ENCODE assay signal across 8 cellular contexts in genomic region chr6:121436966-121437756, GRCh38. TPM values are rescaled to one million over a fixed set of nuclear protein-coding genes. Genes with fewer than 3 reads are reported as not detected.
DNase-seq lines count a peak whose midpoint lies in the region; ATAC-seq, FAIRE-seq and TF ChIP-seq lines count a peak whose summit lies in the region.

No MANE protein-coding gene starts in this region.

- POLR2A ChIA-PET in CD8-positive, alpha-beta T cell (lab: Charles Lee) = no interaction called here

- intact Hi-C loops in CD8-positive, alpha-beta T cell (cut with DNase I, micrococcal nuclease) = no loop called here

- peaks cover 22% of the 10 kb centered on the region for H3K4me1 Mint-ChIP-seq in CD8-positive, alpha-beta T cell (ENCODE audit: low read depth)
- H3K4me1 Mint-ChIP-seq in immature natural killer cell = peaks cover 14 to 23% of the 10 kb centered on the region in 2 donors

- H3K36me3 ChIP-seq in CD8-positive, alpha-beta T cell (ENCODE audit: insufficient read depth, low read length) = no peaks in the 10 kb centered on the region
- H3K36me3 ChIP-seq in brain microvascular endothelial cell (replicated peaks) (no peaks in the 10 kb centered on the region), small intestine (ENCODE audit: control insufficient read depth in 2 of 2, insufficient read depth in 2 of 2, low read length in 2 of 2) (no peaks in the 10 kb centered on the region)

- H3K9me3 Mint-ChIP-seq in CD8-positive, alpha-beta T cell = no peaks in the 10 kb centered on the region
- H3K9me3 Mint-ChIP-seq in immature natural killer cell = peaks cover 0 to 5% (median under 1%) of the 10 kb centered on the region in 6 donors

- peaks cover 37% of the 10 kb centered on the region for H3K27me3 Mint-ChIP-seq in CD8-positive, alpha-beta T cell (ENCODE audit: low read depth)
- H3K27me3 Mint-ChIP-seq in immature natural killer cell (ENCODE audit: low read depth in 3 of 3) = peaks cover 5 to 21% (median 6%) of the 10 kb centered on the region in 3 donors

- peaks cover 6% of the 10 kb centered on the region for H3K27me3 ChIP-seq in CD8-positive, alpha-beta T cell (ENCODE audit: insufficient read depth, low read length)
- no peaks in the 10 kb centered on the region for H3K27me3 ChIP-seq in brain microvascular endothelial cell (replicated peaks)
- no peaks in the 10 kb centered on the region for H3K27me3 ChIP-seq in small intestine (ENCODE audit: control insufficient read depth in 2 of 2, insufficient read depth in 2 of 2, low read length in 2 of 2)

- peak overlapping the region; percentile 80 for H3K4me3 Mint-ChIP-seq in CD8-positive, alpha-beta T cell
- H3K4me3 Mint-ChIP-seq in immature natural killer cell = peak overlapping the region; percentile 44 to 75 (median 68)

- H3K27ac ChIP-seq in CD8-positive, alpha-beta T cell (ENCODE audit: low read depth, low read length) = no peak overlapping the region
- H3K27ac ChIP-seq in brain microvascular endothelial cell (peak overlapping the region; percentile 79), small intestine (ENCODE audit: low read depth in 1 of 2, low read length in 1 of 2) (peak overlapping the region; percentile 20 to 89)

- no peak for TF ChIP-seq CTCF in CD8-positive, alpha-beta T cell (IDR thresholded peaks at IDR 0.05)
- no peak for TF ChIP-seq CTCF in brain microvascular endothelial cell (IDR thresholded peaks at IDR 0.05; ENCODE audit: low read depth, low read length, missing control alignments)

- no peak for FAIRE-seq in small intestine (lab: Jason Lieb, UNC)

- CTCF ChIA-PET in CD8-positive, alpha-beta T cell (lab: Charles Lee) = interaction anchor here (1.0 to 1.2 kb wide), 2 partner anchors 411 to 597 kb away, joined by 3 read pairs; no protein-coding TSS in a partner anchor

- H3K4me3 ChIP-seq in CD8-positive, alpha-beta T cell (ENCODE audit: low read depth, low read length) = peak overlapping the region; percentile 56
- H3K4me3 ChIP-seq in brain microvascular endothelial cell (ENCODE audit: low read depth, low read length) (peak overlapping the region; percentile 86), small intestine (ENCODE audit: low read depth in 1 of 2, low read length in 2 of 2) (peak overlapping the region; percentile 36 to 70)

- H3K4me1 ChIP-seq in CD8-positive, alpha-beta T cell (ENCODE audit: insufficient read depth, low read length) = no peaks in the 10 kb centered on the region
- H3K4me1 ChIP-seq in small intestine (ENCODE audit: control insufficient read depth in 2 of 2, insufficient read depth in 1 of 2, low read depth in 1 of 2, low read length in 1 of 2) = no peaks in the 10 kb centered on the region

- H3K9me3 ChIP-seq in CD8-positive, alpha-beta T cell (ENCODE audit: low read length) = no peaks in the 10 kb centered on the region
- H3K9me3 ChIP-seq in small intestine (ENCODE audit: control insufficient read depth, low read depth) = no peaks in the 10 kb centered on the region

- 1 to 2% (median 1%) methylated on average over 41 of the region's 41 CpGs for whole genome bisulfite sequencing in small intestine, 3 donors

- in situ Hi-C loops in brain microvascular endothelial cell (cut with HindIII; ENCODE audit: low pct_ligation_motif_present, low sequenced_read_pairs) = loop anchor here (10.0 kb wide), 1 partner anchor 588 kb away; no protein-coding TSS in a partner anchor

- no peak for DNase-seq in CD8-positive, alpha-beta T cell
- DNase-seq in NCI-H2227 treated with DMSO at 0.1 percent for 48 hours (lab: John Stamatoyannopoulos, UW) = peak; percentile 30
- DNase-seq in brain microvascular endothelial cell = peak; percentile 48
- DNase-seq in immature natural killer cell = no peak
- peak; percentile 22 for DNase-seq in small intestine
- DNase-seq in NCI-H187 treated with DMSO at 0.1 percent for 48 hours (lab: John Stamatoyannopoulos, UW) = no peak
- DNase-seq in SIG-M5 (lab: John Stamatoyannopoulos, UW) = no peak

- peaks cover 2% of the 10 kb centered on the region for H3K36me3 Mint-ChIP-seq in CD8-positive, alpha-beta T cell
- H3K36me3 Mint-ChIP-seq in immature natural killer cell = no peaks in the 10 kb centered on the region

- ATAC-seq in CD8-positive, alpha-beta T cell = no peak
- no peak for ATAC-seq in GM18873 (IDR thresholded peaks at IDR 0.05; ENCODE audit: low FRiP score, unreplicated experiment)

- H3K27ac Mint-ChIP-seq in CD8-positive, alpha-beta T cell = no peak overlapping the region
- H3K27ac Mint-ChIP-seq in immature natural killer cell = no peak overlapping the region

RNA-seq across cellular contexts. Expression of gene GJA1, which starts 1.7 kb away (rescaled TPM):
- not detected for total RNA-seq in CD8-positive, alpha-beta T cell
- polyA plus RNA-seq in immature natural killer cell (not detected), small intestine (10 to 100 TPM in 1 of 3 donors, 1 to 10 TPM in 1, under 1 TPM in 1; 0.89 to 31.3 (median 3.0) TPM)

Comparison
In these comparisons a context has a peak if more than half of its experiments do, and no peak if none do; other contexts are left out.
1. DNase-seq: peak in NCI-H2227 treated with DMSO at 0.1 percent for 48 hours (single experiment), brain microvascular endothelial cell (single experiment) and small intestine (single experiment); none in CD8-positive, alpha-beta T cell (0 of 7), immature natural killer cell (0 of 3), NCI-H187 treated with DMSO at 0.1 percent for 48 hours (single experiment) and SIG-M5 (single experiment).
2. Peak in every context shown above with its lines, with median percentiles within 50 percentile points of each other: H3K4me3 ChIP-seq.